ENCODE assay signal across 8 cellular contexts in the genomic region with DNA sequence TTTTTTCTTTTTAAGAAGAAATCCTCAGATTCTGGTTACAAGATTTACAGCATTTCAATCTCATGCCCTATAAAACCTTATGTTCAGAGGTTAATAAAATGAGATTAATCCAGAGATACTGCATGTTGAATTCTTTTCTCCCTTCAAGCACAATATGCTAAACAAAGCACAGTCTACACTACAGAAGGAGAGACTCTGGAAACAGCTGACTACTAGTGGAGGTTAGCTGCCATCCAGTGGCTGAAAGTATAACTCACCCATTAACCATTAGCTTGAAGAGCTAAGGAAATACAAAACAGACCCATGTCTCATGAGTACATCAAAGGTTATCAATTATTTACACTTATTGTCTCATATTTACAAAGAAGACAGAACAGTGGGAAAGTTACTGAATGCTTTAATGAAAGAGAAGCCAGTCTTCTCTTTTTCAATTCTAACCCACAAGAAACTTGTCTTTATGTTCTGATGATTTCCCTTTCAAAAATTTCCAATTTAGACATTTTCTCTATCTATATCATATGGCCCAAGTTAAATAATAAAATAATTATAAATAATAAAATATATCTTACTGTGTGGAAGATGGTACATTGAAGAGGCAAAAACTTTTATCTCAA. TPM values are rescaled to one million over a fixed set of nuclear protein-coding genes. Genes with fewer than 3 reads are reported as not detected.
DNase-seq lines count a peak whose midpoint lies in the region; ATAC-seq, FAIRE-seq and TF ChIP-seq lines count a peak whose summit lies in the region.

No MANE protein-coding gene starts in this region.

- peak; percentile 96 for FAIRE-seq in keratinocyte (lab: Jason Lieb, UNC)

- H3K4me3 ChIP-seq in keratinocyte (ENCODE audit: control insufficient read depth in 2 of 3, extremely low read depth in 1 of 3, insufficient read depth in 2 of 3, low read depth in 1 of 3, low read length in 3 of 3), result no peak overlapping the region

- no peaks in the 10 kb centered on the region for H4K20me1 ChIP-seq in keratinocyte (ENCODE audit: control insufficient read depth, extremely low read depth, insufficient read depth, low read length)

- no peak overlapping the region for H3K9ac ChIP-seq in keratinocyte (ENCODE audit: control insufficient read depth, extremely low read depth, insufficient read depth, low read length)

- no peak overlapping the region for H2AFZ ChIP-seq in keratinocyte (ENCODE audit: control insufficient read depth, low read length)

- H3K36me3 ChIP-seq in keratinocyte (ENCODE audit: control insufficient read depth in 2 of 2, extremely low read depth in 1 of 2, insufficient read depth in 2 of 2, low read length in 2 of 2), result no peaks in the 10 kb centered on the region

- no peaks in the 10 kb centered on the region for H3K9me1 ChIP-seq in keratinocyte (ENCODE audit: control insufficient read depth, extremely low read depth, insufficient read depth, low read length)

- peak; percentile 91 for ATAC-seq in GM19438 (IDR thresholded peaks at IDR 0.05; ENCODE audit: low read depth, unreplicated experiment)
- ATAC-seq in HG03432 (IDR thresholded peaks at IDR 0.05; ENCODE audit: unreplicated experiment), result peak; percentile 95

- TF ChIP-seq CTCF in keratinocyte (optimal IDR thresholded peaks at IDR 0.05 in 1 of 3, IDR thresholded peaks at IDR 0.05 in 1 of 3, conservative IDR thresholded peaks at IDR 0.05 in 1 of 3; ENCODE audit: extremely low read depth in 1 of 3, insufficient read depth in 2 of 3, low read length in 3 of 3), result peak; percentile 65 to 71 (median 66)

- no peaks in the 10 kb centered on the region for H3K9me3 ChIP-seq in keratinocyte (ENCODE audit: control insufficient read depth, low read depth, low read length)

- H3K27ac ChIP-seq in keratinocyte (ENCODE audit: control insufficient read depth, insufficient read depth, low read length), result no peak overlapping the region

- no peak overlapping the region for H3K4me2 ChIP-seq in keratinocyte (ENCODE audit: control insufficient read depth, extremely low read depth, insufficient read depth, low read depth, low read length)

- DNase-seq in DMS53 (lab: John Stamatoyannopoulos, UW) (peak; percentile 87), NCI-H2227 treated with DMSO at 0.1 percent for 48 hours (lab: John Stamatoyannopoulos, UW) (peak; percentile 84), astrocyte of the hippocampus (ENCODE audit: low read depth, low spot score) (peak; percentile 78), keratinocyte (ENCODE audit: low read depth, low spot score) (peak; percentile 11), ecto neural progenitor cell (ENCODE audit: low spot score) (no peak), GM19240 (ENCODE audit: insufficient read length, low spot score) (no peak)

- H3K4me1 ChIP-seq in keratinocyte (ENCODE audit: control insufficient read depth, extremely low read depth, insufficient read depth, low read length), result peaks cover 3% of the 10 kb centered on the region

- no peaks in the 10 kb centered on the region for H3K27me3 ChIP-seq in keratinocyte (ENCODE audit: control insufficient read depth, extremely low read depth, insufficient read depth, low read length)

- H3K79me2 ChIP-seq in keratinocyte (ENCODE audit: control insufficient read depth, insufficient read depth, low read length), result no peaks in the 10 kb centered on the region

- dilution Hi-C loops in keratinocyte (cut with MboI; ENCODE audit: extremely low pct_ligation_motif_present, low sequenced_read_pairs), result loop anchor here (25.0 kb wide), 1 partner anchor 445 kb away; no protein-coding TSS in a partner anchor

RNA-seq across cellular contexts. Expression of gene DNAH5, which starts 12.7 kb away (rescaled TPM):
- polyA plus RNA-seq in keratinocyte, result 0.49 to 0.73 TPM (median 0.67 TPM) in 3 replicates
- 0.12 TPM for polyA plus RNA-seq in keratinocyte (2011; ENCODE audit: low read depth)
- polyA plus RNA-seq in keratinocyte (2011; cell fraction: cytosol; rRNA removed), result 0.27 and 0.46 TPM in 2 replicates
- polyA plus RNA-seq in keratinocyte (2011; cell fraction: nucleus; rRNA removed), result 0.80 and 0.88 TPM in 2 replicates
- polyA plus RNA-seq in keratinocyte (2012; ENCODE audit: low replicate concordance), result 0.04 and 0.92 TPM in 2 replicates
- 0.07 to 1.9 TPM (median 0.99 TPM) in 3 replicates for polyA minus RNA-seq in keratinocyte
- polyA minus RNA-seq in keratinocyte (2011; cell fraction: cytosol; rRNA and poly(A)+ RNA removed), result 0.38 TPM
- polyA minus RNA-seq in keratinocyte (2011; cell fraction: nucleus; rRNA and poly(A)+ RNA removed), result 1.5 and 2.9 TPM in 2 replicates

Comparison
In these comparisons a context has a peak if more than half of its experiments do, and no peak if none do; other contexts are left out.
1. DNase-seq: peak in DMS53 (single experiment), NCI-H2227 treated with DMSO at 0.1 percent for 48 hours (single experiment), astrocyte of the hippocampus (single experiment) and keratinocyte (single experiment); none in ecto neural progenitor cell (single experiment) and GM19240 (single experiment).